In genomic region chr13:95643814-95644598, GRCh38 we compare ENCODE assay signal across 9 cellular contexts. TPM values are rescaled to one million over a fixed set of nuclear protein-coding genes. Genes with fewer than 3 reads are reported as not detected.
DNase-seq lines count a peak whose midpoint lies in the region; ATAC-seq and TF ChIP-seq lines count a peak whose summit lies in the region.
"Had no signal": no experiment of that assay in that cellular context is flagged by ENCODE, and none has a peak within 500 bp of the region (broad histone marks: within the 10 kb centered on the region; RNA-seq: fewer than 3 reads in every experiment).

No MANE protein-coding gene starts in this region.

- H3K9me3 ChIP-seq in heart right ventricle = no peaks in the 10 kb centered on the region
- H3K9me3 ChIP-seq in prostate gland = no peaks in the 10 kb centered on the region

- H3K4me1 ChIP-seq in heart right ventricle (peaks cover 0 to 34% (median 22%) of the 10 kb centered on the region in 9 donors), prostate gland (replicated peaks) (no peaks in the 10 kb centered on the region)

- no peak overlapping the region for H3K27ac Mint-ChIP-seq in natural killer cell treated with Interleukin-12 subunit alpha and Interleukin-12 subunit beta and Interleukin-15 and Interleukin-18, amount 100 ng/mL, for 72 hours
- H3K27ac Mint-ChIP-seq in natural killer cell = no peak overlapping the region
- no peak overlapping the region for H3K27ac Mint-ChIP-seq in activated T-cell treated with anti-CD3 and anti-CD28 coated beads, Interleukin-2, amount 50 U/mL, for 72 hours

- no peaks in the 10 kb centered on the region for H3K36me3 Mint-ChIP-seq in natural killer cell treated with Interleukin-12 subunit alpha and Interleukin-12 subunit beta and Interleukin-15 and Interleukin-18, amount 100 ng/mL, for 72 hours
- no peaks in the 10 kb centered on the region for H3K36me3 Mint-ChIP-seq in natural killer cell
- H3K36me3 Mint-ChIP-seq in activated T-cell treated with anti-CD3 and anti-CD28 coated beads, Interleukin-2, amount 50 U/mL, for 72 hours (ENCODE audit: insufficient read depth in 2 of 2) = no peaks in the 10 kb centered on the region

- intact Hi-C loops in natural killer cell (cut with micrococcal nuclease) = no loop called here
- intact Hi-C loops in heart right ventricle (cut with DNase I) = no loop called here
- intact Hi-C loops in prostate gland (cut with DNase I) = loop anchor here (1.0 kb wide), 1 partner anchor 32 kb away; no protein-coding TSS in a partner anchor

- H3K4me1 Mint-ChIP-seq in natural killer cell treated with Interleukin-12 subunit alpha and Interleukin-12 subunit beta and Interleukin-15 and Interleukin-18, amount 100 ng/mL, for 72 hours (ENCODE audit: low read depth in 2 of 2) = peaks cover 4 to 6% of the 10 kb centered on the region in 2 donors
- H3K4me1 Mint-ChIP-seq in natural killer cell = peaks cover 4 to 5% of the 10 kb centered on the region in 2 donors
- H3K4me1 Mint-ChIP-seq in activated T-cell treated with anti-CD3 and anti-CD28 coated beads, Interleukin-2, amount 50 U/mL, for 72 hours (ENCODE audit: low read depth) = peaks cover 9% of the 10 kb centered on the region

- no peak for TF ChIP-seq POLR2A in prostate gland (IDR thresholded peaks at IDR 0.05)

- peaks cover 0 to 66% (median 33%) of the 10 kb centered on the region in 7 donors for H3K27me3 ChIP-seq in heart right ventricle
- peaks cover 2% of the 10 kb centered on the region for H3K27me3 ChIP-seq in prostate gland (replicated peaks; ENCODE audit: insufficient read depth)

- peak overlapping the region; percentile 39 to 80 (median 68) for H3K27ac ChIP-seq in heart right ventricle
- H3K27ac ChIP-seq in prostate gland = peak overlapping the region; percentile 55 to 67
- H3K27ac ChIP-seq: epithelial cell of prostate had no signal

- WGBS in heart right ventricle, 2 donors = 0 to 1% methylated on average over 68 to 69 of the region's 69 CpGs
- WGBS in prostate gland = under 1% methylated on average over 49 of the region's 69 CpGs

- peaks cover 28 to 36% of the 10 kb centered on the region in 2 donors for H3K27me3 Mint-ChIP-seq in natural killer cell treated with Interleukin-12 subunit alpha and Interleukin-12 subunit beta and Interleukin-15 and Interleukin-18, amount 100 ng/mL, for 72 hours
- peaks cover 23 to 34% of the 10 kb centered on the region in 2 donors for H3K27me3 Mint-ChIP-seq in natural killer cell (ENCODE audit: low read depth in 2 of 2)
- peaks cover 39% of the 10 kb centered on the region for H3K27me3 Mint-ChIP-seq in activated T-cell treated with anti-CD3 and anti-CD28 coated beads, Interleukin-2, amount 50 U/mL, for 72 hours (ENCODE audit: low read depth)

- no peak for DNase-seq in natural killer cell treated with Interleukin-12 subunit alpha and Interleukin-12 subunit beta and Interleukin-15 and Interleukin-18, amount 100 ng/mL, for 72 hours (ENCODE audit: low spot score)
- DNase-seq in natural killer cell (no peak), heart right ventricle (peak in 1 of 2 donors; percentile 24), prostate gland (ENCODE audit: low spot score) (no peak)
- DNase-seq in activated T-cell treated with anti-CD3 and anti-CD28 coated beads, Interleukin-2, amount 50 U/mL, for 72 hours = peak in 1 of 2 donors; percentile 16
- no peak for DNase-seq in effector CD4-positive, alpha-beta T cell

- H3K36me3 ChIP-seq in heart right ventricle = no peaks in the 10 kb centered on the region
- no peaks in the 10 kb centered on the region for H3K36me3 ChIP-seq in prostate gland

- peak overlapping the region; percentile 60 to 73 (median 66) for H3K4me3 ChIP-seq in heart right ventricle
- peak overlapping the region; percentile 40 to 41 for H3K4me3 ChIP-seq in prostate gland

- TF ChIP-seq CTCF in natural killer cell (IDR thresholded peaks at IDR 0.05) = no peak
- TF ChIP-seq CTCF in heart right ventricle (IDR thresholded peaks at IDR 0.05) = no peak
- no peak for TF ChIP-seq CTCF in prostate gland (IDR thresholded peaks at IDR 0.05)

- H3K9me3 Mint-ChIP-seq in natural killer cell treated with Interleukin-12 subunit alpha and Interleukin-12 subunit beta and Interleukin-15 and Interleukin-18, amount 100 ng/mL, for 72 hours = no peaks in the 10 kb centered on the region
- no peaks in the 10 kb centered on the region for H3K9me3 Mint-ChIP-seq in natural killer cell
- H3K9me3 Mint-ChIP-seq in activated T-cell treated with anti-CD3 and anti-CD28 coated beads, Interleukin-2, amount 50 U/mL, for 72 hours = no peaks in the 10 kb centered on the region

- peak; percentile 43 to 45 for ATAC-seq in natural killer cell treated with Interleukin-12 subunit alpha and Interleukin-12 subunit beta and Interleukin-15 and Interleukin-18, amount 100 ng/mL, for 72 hours
- ATAC-seq in natural killer cell (no peak), HG03520 (IDR thresholded peaks at IDR 0.05; ENCODE audit: unreplicated experiment) (peak; percentile 44), heart right ventricle (peak; percentile 50 to 76 (median 56))
- ATAC-seq in activated T-cell treated with anti-CD3 and anti-CD28 coated beads, Interleukin-2, amount 50 U/mL, for 72 hours (replicated peaks in 1 of 2) = peak; percentile 56 to 59
- ATAC-seq in activated CD4-positive, CD25-positive, alpha-beta regulatory T cell treated with anti-CD3 and anti-CD28 coated beads, Interleukin-2, amount 50 U/mL, for 24 hours = no peak

- H3K4me3 Mint-ChIP-seq in natural killer cell treated with Interleukin-12 subunit alpha and Interleukin-12 subunit beta and Interleukin-15 and Interleukin-18, amount 100 ng/mL, for 72 hours = no peak overlapping the region
- H3K4me3 Mint-ChIP-seq in natural killer cell = no peak overlapping the region
- H3K4me3 Mint-ChIP-seq in activated T-cell treated with anti-CD3 and anti-CD28 coated beads, Interleukin-2, amount 50 U/mL, for 72 hours = peak overlapping the region; percentile 76 to 80

RNA-seq across cellular contexts. Expression of gene DZIP1, which starts 0.5 kb away (rescaled TPM):
- total RNA-seq in natural killer cell treated with Interleukin-12 subunit alpha and Interleukin-12 subunit beta and Interleukin-15 and Interleukin-18, amount 100 ng/mL, for 72 hours = not detected
- not detected for total RNA-seq in natural killer cell
- total RNA-seq in activated T-cell treated with anti-CD3 and anti-CD28 coated beads, Interleukin-2, amount 50 U/mL, for 72 hours = under 1 TPM; 0.19 to 0.31 TPM
- total RNA-seq in heart right ventricle = 1 to 10 TPM; 2.0 to 5.0 (median 3.6) TPM
- 1 to 10 TPM; 2.8 to 7.0 TPM for polyA plus RNA-seq in heart right ventricle
- 10 to 100 TPM in 1 of 2 donors, 1 to 10 TPM in 1; 6.4 to 19.0 TPM for total RNA-seq in prostate gland

RNA-seq across cellular contexts. Expression of gene DNAJC3, which starts 32.9 kb away (rescaled TPM):
- 10 to 100 TPM; 35.0 to 55.3 TPM for total RNA-seq in natural killer cell treated with Interleukin-12 subunit alpha and Interleukin-12 subunit beta and Interleukin-15 and Interleukin-18, amount 100 ng/mL, for 72 hours
- total RNA-seq in natural killer cell (10 to 100 TPM; 26.5 to 38.1 (median 29.0) TPM), heart right ventricle (10 to 100 TPM; 27.5 to 40.9 (median 31.7) TPM), prostate gland (100 to 1,000 TPM in 1 of 2 donors, 10 to 100 TPM in 1; 44.7 to 106 TPM)
- total RNA-seq in activated T-cell treated with anti-CD3 and anti-CD28 coated beads, Interleukin-2, amount 50 U/mL, for 72 hours = 10 to 100 TPM; 22.3 to 24.9 TPM
- 10 to 100 TPM in 1 of 2 donors, 1 to 10 TPM in 1; 9.3 to 18.3 TPM for polyA plus RNA-seq in heart right ventricle

Comparison
In these comparisons a context has a peak if more than half of its experiments do, and no peak if none do; other contexts are left out.
1. ATAC-seq: peak in natural killer cell treated with Interleukin-12 subunit alpha and Interleukin-12 subunit beta and Interleukin-15 and Interleukin-18, amount 100 ng/mL, for 72 hours (2 of 2), HG03520 (single experiment), activated T-cell treated with anti-CD3 and anti-CD28 coated beads, Interleukin-2, amount 50 U/mL, for 72 hours (2 of 2) and heart right ventricle (8 of 8); none in natural killer cell (0 of 3) and activated CD4-positive, CD25-positive, alpha-beta regulatory T cell treated with anti-CD3 and anti-CD28 coated beads, Interleukin-2, amount 50 U/mL, for 24 hours (0 of 2).
2. H3K4me3 Mint-ChIP-seq: peak in activated T-cell treated with anti-CD3 and anti-CD28 coated beads, Interleukin-2, amount 50 U/mL, for 72 hours (2 of 2); none in natural killer cell treated with Interleukin-12 subunit alpha and Interleukin-12 subunit beta and Interleukin-15 and Interleukin-18, amount 100 ng/mL, for 72 hours (single experiment) and natural killer cell (single experiment).